In the genomic region with DNA sequence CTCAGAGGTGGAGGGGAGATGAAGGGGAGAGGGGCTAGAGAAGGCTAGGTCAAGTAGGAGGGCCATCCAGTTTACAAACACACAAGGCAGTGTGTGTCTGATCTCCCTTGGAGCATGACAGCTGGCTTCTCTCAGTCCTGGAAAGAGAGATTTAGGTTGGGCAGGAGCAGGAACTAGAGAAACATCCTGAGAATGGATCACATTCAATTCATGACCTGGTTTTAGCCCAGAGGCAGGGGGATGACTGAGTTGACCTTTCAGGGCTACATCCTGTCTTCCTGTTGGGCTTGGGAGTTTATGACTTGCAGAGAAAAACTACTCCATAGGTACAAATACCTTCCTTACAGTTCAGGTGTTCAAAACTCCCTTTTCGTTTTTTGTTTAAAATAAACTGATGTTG, we compare ENCODE assay signal across 1 cellular context.
TF ChIP-seq lines count a peak whose summit lies in the region.

No MANE protein-coding gene starts in this region.

TF ChIP-seq in GM23338, 12 proteins besides CTCF, POLR2A, EP300 and RAD21 (continued from another document):
- TF ChIP-seq REST (IDR thresholded peaks at IDR 0.05; ENCODE audit: unreplicated experiment) = no peak
